Comparison of ENCODE assay signal across 12 cellular contexts in genomic region chr17:45313419-45313771, GRCh38. TPM values are rescaled to one million over a fixed set of nuclear protein-coding genes. Genes with fewer than 3 reads are reported as not detected.
A peak's percentile ranks its signal among the peaks of the same experiment; 100 is the strongest.
DNase-seq lines count a peak whose midpoint lies in the region; ATAC-seq and TF ChIP-seq lines count a peak whose summit lies in the region.
"Had no signal": no experiment of that assay in that cellular context is flagged by ENCODE, and none has a peak within 500 bp of the region (broad histone marks: within the 10 kb centered on the region; RNA-seq: fewer than 3 reads in every experiment).

No MANE protein-coding gene starts in this region.

- no peak overlapping the region for H2AFZ ChIP-seq in fibroblast of lung (ENCODE audit: low read length)

- peak overlapping the region; percentile 92 for H3K4me3 Mint-ChIP-seq in T-helper 1 cell treated with Interleukin-12 subunit alpha and Interleukin-12 subunit beta and Interleukin-4 antibody, amounts not matched to agents 30 μg/mL and 1 μg/mL, for 36 hours
- H3K4me3 Mint-ChIP-seq in stimulated activated naive B cell treated with anti-CD40 and anti-IgM and Interleukin-4, amounts not matched to agents 10 μg/mL and 1 μg/mL and 100 μg/mL, for 72 hours, result peak overlapping the region; percentile 88 to 94

- no peak overlapping the region for H3K27ac ChIP-seq in fibroblast of lung (ENCODE audit: insufficient read depth, low read length)

- no peak for ATAC-seq in stimulated activated naive B cell treated with anti-CD40 and anti-IgM and Interleukin-4, amounts not matched to agents 10 μg/mL and 1 μg/mL and 100 μg/mL, for 72 hours (replicated peaks)
- no peak for ATAC-seq in HG02763 (IDR thresholded peaks at IDR 0.05; ENCODE audit: unreplicated experiment)

- H3K27me3 ChIP-seq in fibroblast of lung (ENCODE audit: control insufficient read depth, insufficient read depth, low read length) (no peaks in the 10 kb centered on the region), MG63 (no peaks in the 10 kb centered on the region)

- H3K4me1 Mint-ChIP-seq in T-helper 1 cell treated with Interleukin-12 subunit alpha and Interleukin-12 subunit beta and Interleukin-4 antibody, amounts not matched to agents 30 μg/mL and 1 μg/mL, for 36 hours (ENCODE audit: low read depth), result peaks cover 65% of the 10 kb centered on the region
- H3K4me1 Mint-ChIP-seq in stimulated activated naive B cell treated with anti-CD40 and anti-IgM and Interleukin-4, amounts not matched to agents 10 μg/mL and 1 μg/mL and 100 μg/mL, for 72 hours, result peaks cover 48 to 72% of the 10 kb centered on the region in 2 donors

- TF ChIP-seq CTCF in fibroblast of lung (conservative IDR thresholded peaks at IDR 0.05 in 1 of 2, IDR thresholded peaks at IDR 0.05 in 1 of 2; ENCODE audit: low read depth in 1 of 2, low read length in 2 of 2), result no peak

- H3K9me3 ChIP-seq in fibroblast of lung (ENCODE audit: control insufficient read depth, insufficient read depth, low read depth, low read length) (no peaks in the 10 kb centered on the region), MG63 (no peaks in the 10 kb centered on the region)

- H3K4me3 ChIP-seq in fibroblast of lung (replicated peaks in 1 of 4; ENCODE audit: control extremely low read depth in 1 of 4, insufficient read depth in 1 of 4, low read depth in 3 of 4, low read length in 4 of 4), result peak overlapping the region in 1 of 4 experiments; percentile 82
- no peak overlapping the region for H3K4me3 ChIP-seq in MG63

- H4K20me1 ChIP-seq in fibroblast of lung (ENCODE audit: control insufficient read depth, extremely low read depth, insufficient read depth, low read length), result no peaks in the 10 kb centered on the region

- DNase-seq in T-helper 1 cell, result no peak
- DNase-seq in fibroblast of lung (ENCODE audit: low read depth in 2 of 2), result no peak
- DNase-seq in stimulated activated naive B cell treated with anti-CD40 and anti-IgM and Interleukin-4, amounts not matched to agents 10 μg/mL and 1 μg/mL and 100 μg/mL, for 72 hours, result no peak
- DNase-seq in MG63, result no peak
- DNase-seq in NCI-H1694 (lab: John Stamatoyannopoulos, UW), result no peak
- DNase-seq: activated CD4-positive, alpha-beta T cell treated with anti-CD3 and anti-CD28 coated beads, Interleukin-2, amount 50 U/mL, for 4 hours; NCI-H2171; occipital lobe had no signal

- H3K4me1 ChIP-seq in fibroblast of lung (ENCODE audit: control insufficient read depth, extremely low read depth, insufficient read depth, low read length), result peaks cover 34% of the 10 kb centered on the region

- H3K9me3 Mint-ChIP-seq in T-helper 1 cell treated with Interleukin-12 subunit alpha and Interleukin-12 subunit beta and Interleukin-4 antibody, amounts not matched to agents 30 μg/mL and 1 μg/mL, for 36 hours, result no peaks in the 10 kb centered on the region
- no peaks in the 10 kb centered on the region for H3K9me3 Mint-ChIP-seq in stimulated activated naive B cell treated with anti-CD40 and anti-IgM and Interleukin-4, amounts not matched to agents 10 μg/mL and 1 μg/mL and 100 μg/mL, for 72 hours

- peak overlapping the region; percentile 11 for H3K4me2 ChIP-seq in fibroblast of lung (ENCODE audit: extremely low read depth, insufficient read depth, low read length)

- H3K9ac ChIP-seq in fibroblast of lung (ENCODE audit: insufficient read depth, low read length), result no peak overlapping the region

- H3K36me3 ChIP-seq in fibroblast of lung (ENCODE audit: control insufficient read depth, insufficient read depth, low read length) (peaks cover 4% of the 10 kb centered on the region), MG63 (peaks cover 63% of the 10 kb centered on the region)

- H3K79me2 ChIP-seq in fibroblast of lung (ENCODE audit: control insufficient read depth, insufficient read depth, low read length), result peaks cover 65% of the 10 kb centered on the region

- peak overlapping the region; percentile 94 for H3K27ac Mint-ChIP-seq in T-helper 1 cell treated with Interleukin-12 subunit alpha and Interleukin-12 subunit beta and Interleukin-4 antibody, amounts not matched to agents 30 μg/mL and 1 μg/mL, for 36 hours
- H3K27ac Mint-ChIP-seq in stimulated activated naive B cell treated with anti-CD40 and anti-IgM and Interleukin-4, amounts not matched to agents 10 μg/mL and 1 μg/mL and 100 μg/mL, for 72 hours, result peak overlapping the region; percentile 97

- no peaks in the 10 kb centered on the region for H3K27me3 Mint-ChIP-seq in T-helper 1 cell treated with Interleukin-12 subunit alpha and Interleukin-12 subunit beta and Interleukin-4 antibody, amounts not matched to agents 30 μg/mL and 1 μg/mL, for 36 hours (ENCODE audit: low read depth)
- no peaks in the 10 kb centered on the region for H3K27me3 Mint-ChIP-seq in stimulated activated naive B cell treated with anti-CD40 and anti-IgM and Interleukin-4, amounts not matched to agents 10 μg/mL and 1 μg/mL and 100 μg/mL, for 72 hours

- peak; percentile 28; the same call in 1 of the 2 replicates for TF ChIP-seq POLR2A in Raji (IDR thresholded peaks at IDR 0.05; ENCODE audit: insufficient read depth, low read depth, low read length)

- peaks cover 52% of the 10 kb centered on the region for H3K36me3 Mint-ChIP-seq in T-helper 1 cell treated with Interleukin-12 subunit alpha and Interleukin-12 subunit beta and Interleukin-4 antibody, amounts not matched to agents 30 μg/mL and 1 μg/mL, for 36 hours (ENCODE audit: low read depth)
- H3K36me3 Mint-ChIP-seq in stimulated activated naive B cell treated with anti-CD40 and anti-IgM and Interleukin-4, amounts not matched to agents 10 μg/mL and 1 μg/mL and 100 μg/mL, for 72 hours, result peaks cover 68 to 77% of the 10 kb centered on the region in 2 donors

RNA-seq across cellular contexts. Expression of gene MAP3K14, which starts 3.4 kb away (rescaled TPM):
- 3.6 TPM in 2 replicates for total RNA-seq in fibroblast of lung
- 3.9 and 5.2 TPM in 2 replicates for polyA plus RNA-seq in fibroblast of lung
- 3.8 and 5.8 TPM in 2 replicates for polyA plus RNA-seq in fibroblast of lung (2012)
- 3.6 and 6.0 TPM in 2 replicates for polyA minus RNA-seq in fibroblast of lung (ENCODE audit: low replicate concordance)
- 13.4 and 18.7 TPM in 2 replicates for total RNA-seq in MG63 (2014; rRNA removed; shearing (Covaris generic); ENCODE audit: low replicate concordance)

RNA-seq across cellular contexts. Expression of gene SPATA32, which starts 51.5 kb away (rescaled TPM):
- not detected in 2 replicates for total RNA-seq in fibroblast of lung
- not detected in 2 replicates for polyA plus RNA-seq in fibroblast of lung
- not detected in 2 replicates for polyA plus RNA-seq in fibroblast of lung (2012)
- polyA minus RNA-seq in fibroblast of lung (ENCODE audit: low replicate concordance), result not detected in 2 replicates
- not detected in 2 replicates for total RNA-seq in MG63 (2014; rRNA removed; shearing (Covaris generic); ENCODE audit: low replicate concordance)
- total RNA-seq: A172, occipital lobe had no signal
